8 cellular contexts compared by ENCODE assay signal in genomic region chr17:77096570-77097214, GRCh38. TPM values are rescaled to one million over a fixed set of nuclear protein-coding genes. Genes with fewer than 3 reads are reported as not detected.
A peak's percentile ranks its signal among the peaks of the same experiment; 100 is the strongest.
DNase-seq lines count a peak whose midpoint lies in the region; ATAC-seq and TF ChIP-seq lines count a peak whose summit lies in the region.

No MANE protein-coding gene starts in this region.

- BruUV-seq in HCT116 (replicated peaks; lab: Mats Ljungman, UMichigan), result no TSS peak

- peak; percentile 86 for TF ChIP-seq RAD21 in HCT116 (IDR thresholded peaks at IDR 0.05; ENCODE audit: low read depth)

- 0 out of 4 replicates have a peak, but pooled peaks cover 0 to 5% of the 10 kb centered on the region in 2 experiments for H3K4me1 ChIP-seq in HCT116 (ENCODE audit: control insufficient read depth in 1 of 2, insufficient read depth in 2 of 2, low read length in 2 of 2)

- CTCF ChIA-PET in HCT116 (lab: Charles Lee), result interaction anchor here (1.6 kb wide), 1 partner anchor 9 kb away, joined by 3 read pairs; no protein-coding TSS in a partner anchor
- CTCF ChIA-PET in activated CD8-positive, alpha-beta T cell treated with anti-CD3 and anti-CD28 coated beads, Interleukin-2, amount 10 ng/mL, durations not matched to agents 7 days and 5 days (lab: Charles Lee), result interaction anchor here (0.9 to 3.1 kb wide), 4 partner anchors 8 to 139 kb away, joined by 3 to 11 read pairs (median 3); partner anchors contain the start of gene SEC14L1

- H3K9me2 ChIP-seq in HCT116 (ENCODE audit: insufficient read depth), result no peaks in the 10 kb centered on the region

- no peak overlapping the region for H3K4me3 ChIP-seq in HCT116 (replicated peaks in 1 of 2; ENCODE audit: low read depth in 1 of 2, low read length in 2 of 2)

- H3K4me2 ChIP-seq in HCT116 (ENCODE audit: low read length), result no peak overlapping the region

- no peak overlapping the region for H3K27ac ChIP-seq in HCT116 (ENCODE audit: low read depth, low read length)

- H3K4me1 Mint-ChIP-seq in CD14-positive monocyte, result peaks cover 41% of the 10 kb centered on the region
- H3K4me1 Mint-ChIP-seq in activated CD8-positive, alpha-beta T cell treated with anti-CD3 and anti-CD28 coated beads, Interleukin-2, amount 10 ng/mL, durations not matched to agents 7 days and 5 days (ENCODE audit: low read depth), result peaks cover 47% of the 10 kb centered on the region

- H3K27me3 Mint-ChIP-seq in CD14-positive monocyte (ENCODE audit: low read depth in 3 of 3), result no peaks in the 10 kb centered on the region
- H3K27me3 Mint-ChIP-seq in activated CD8-positive, alpha-beta T cell treated with anti-CD3 and anti-CD28 coated beads, Interleukin-2, amount 10 ng/mL, durations not matched to agents 7 days and 5 days (ENCODE audit: low read depth), result no peaks in the 10 kb centered on the region

- no peak overlapping the region for H2AFZ ChIP-seq in HCT116 (ENCODE audit: low read depth, low read length, poor library complexity, severe bottlenecking)

- TF ChIP-seq CTCF in CD14-positive monocyte (IDR thresholded peaks at IDR 0.05) (peak; percentile 83), HCT116 (IDR thresholded peaks at IDR 0.05 in 2 of 3, conservative IDR thresholded peaks at IDR 0.05 in 1 of 3; ENCODE audit: borderline replicate concordance in 1 of 3, insufficient read depth in 1 of 3, low read depth in 2 of 3, low read length in 2 of 3) (peak; percentile 67 to 91 (median 69))

- intact Hi-C loops in CD14-positive monocyte (cut with micrococcal nuclease), result loop anchor here in 1 of 2 donors (5.0 kb wide), 1 partner anchor 46 kb away; the partner anchor contains the start of gene SEC14L1
- intact Hi-C loops in HCT116 (cut with micrococcal nuclease), result no loop called here

- POLR2A ChIA-PET in HCT116 (lab: Charles Lee), result no interaction called here
- POLR2A ChIA-PET in activated CD8-positive, alpha-beta T cell treated with anti-CD3 and anti-CD28 coated beads, Interleukin-2, amount 10 ng/mL, durations not matched to agents 7 days and 5 days (lab: Charles Lee), result no interaction called here

- H3K4me3 Mint-ChIP-seq in CD14-positive monocyte, result no peak overlapping the region
- H3K4me3 Mint-ChIP-seq in activated CD8-positive, alpha-beta T cell treated with anti-CD3 and anti-CD28 coated beads, Interleukin-2, amount 10 ng/mL, durations not matched to agents 7 days and 5 days, result no peak overlapping the region

- peak overlapping the region; percentile 48 to 99 (median 74) for H3K27ac Mint-ChIP-seq in CD14-positive monocyte
- no peak overlapping the region for H3K27ac Mint-ChIP-seq in activated CD8-positive, alpha-beta T cell treated with anti-CD3 and anti-CD28 coated beads, Interleukin-2, amount 10 ng/mL, durations not matched to agents 7 days and 5 days

- H3K9ac ChIP-seq in HCT116 (ENCODE audit: low read length), result no peak overlapping the region

- peaks cover 0 to 2% (median 0%) of the 10 kb centered on the region in 7 donors for H3K9me3 Mint-ChIP-seq in CD14-positive monocyte
- no peaks in the 10 kb centered on the region for H3K9me3 Mint-ChIP-seq in activated CD8-positive, alpha-beta T cell treated with anti-CD3 and anti-CD28 coated beads, Interleukin-2, amount 10 ng/mL, durations not matched to agents 7 days and 5 days (ENCODE audit: insufficient read depth)

- RAD21 ChIA-PET in HCT116 (lab: Charles Lee; ENCODE audit: low non-redundant PET in 1 of 2, low total read pairs in 2 of 2, uncharacterized antibody in 2 of 2, unreplicated experiment in 2 of 2), result no interaction called here

- no peaks in the 10 kb centered on the region for H3K27me3 ChIP-seq in HCT116 (ENCODE audit: insufficient read depth, low read length)

- ATAC-seq in HCT116 (peak; percentile 72), GM21447 (IDR thresholded peaks at IDR 0.05; ENCODE audit: unreplicated experiment) (no peak), HG02571 (IDR thresholded peaks at IDR 0.05; ENCODE audit: unreplicated experiment) (no peak)
- peak; percentile 66 for ATAC-seq in activated CD8-positive, alpha-beta T cell treated with anti-CD3 and anti-CD28 coated beads, Interleukin-2, amount 10 ng/mL, durations not matched to agents 7 days and 5 days

- peaks cover 37 to 60% of the 10 kb centered on the region in 2 experiments; a peak in 3 of 4 replicates for H3K36me3 ChIP-seq in HCT116 (ENCODE audit: control insufficient read depth in 1 of 2, insufficient read depth in 2 of 2, low read length in 2 of 2)

- no peak for DNase-seq in CD14-positive monocyte (ENCODE audit: low spot score)
- peak; percentile 28 for DNase-seq in HCT116 (ENCODE audit: low read depth, low spot score)
- no peak for DNase-seq in activated CD8-positive, alpha-beta T cell treated with anti-CD3 and anti-CD28 coated beads, Interleukin-2, amount 10 ng/mL, durations not matched to agents 7 days and 5 days
- peak; percentile 70 for DNase-seq in globus pallidus (ENCODE audit: low spot score)
- peak; percentile 58 for DNase-seq in renal cortical epithelial cell (ENCODE audit: low read depth)
- no peak for DNase-seq in D341Med (ENCODE audit: low spot score)

- no peaks in the 10 kb centered on the region for H3K9me3 ChIP-seq in HCT116 (ENCODE audit: control insufficient read depth in 1 of 2, insufficient read depth in 1 of 2, low read depth in 1 of 2, low read length in 2 of 2)

- H3K36me3 Mint-ChIP-seq in CD14-positive monocyte, result peaks cover 45 to 62% of the 10 kb centered on the region in 2 donors
- H3K36me3 Mint-ChIP-seq in activated CD8-positive, alpha-beta T cell treated with anti-CD3 and anti-CD28 coated beads, Interleukin-2, amount 10 ng/mL, durations not matched to agents 7 days and 5 days (ENCODE audit: low read depth), result peaks cover 54% of the 10 kb centered on the region

- peaks cover 47% of the 10 kb centered on the region for H3K79me2 ChIP-seq in HCT116 (ENCODE audit: insufficient read depth, low read length)

- TF ChIP-seq POLR2A in HCT116 (IDR thresholded peaks at IDR 0.05; ENCODE audit: borderline replicate concordance, extremely low read depth, insufficient read depth, insufficient read length), result no peak

- no peaks in the 10 kb centered on the region; the same call in 1 of the 2 replicates for H4K20me1 ChIP-seq in HCT116 (ENCODE audit: insufficient read depth)

TF ChIP-seq in HCT116, 20 proteins besides CTCF, POLR2A, EP300 and RAD21:
- TF ChIP-seq ZFX (IDR thresholded peaks at IDR 0.05), result no peak

RNA-seq across cellular contexts. Expression of gene SEC14L1, which starts 44.1 kb away (rescaled TPM):
- polyA plus RNA-seq in CD14-positive monocyte, result 10 to 100 TPM; 34.1 to 43.2 TPM
- total RNA-seq in HCT116 (2021; ENCODE audit: unreplicated experiment), result 59.7 TPM
- 31.2 and 34.2 TPM in 2 replicates for polyA plus RNA-seq in HCT116 (2012)
- 10 to 100 TPM; 86.5 to 88.8 TPM for total RNA-seq in activated CD8-positive, alpha-beta T cell treated with anti-CD3 and anti-CD28 coated beads, Interleukin-2, amount 10 ng/mL, durations not matched to agents 7 days and 5 days
- total RNA-seq in renal cortical epithelial cell, result 49.1 and 112 TPM in 2 replicates

Comparison
In these comparisons a context has a peak if more than half of its experiments do, and no peak if none do; other contexts are left out.
1. DNase-seq: peak in HCT116 (single experiment), globus pallidus (single experiment) and renal cortical epithelial cell (single experiment); none in CD14-positive monocyte (single experiment), activated CD8-positive, alpha-beta T cell treated with anti-CD3 and anti-CD28 coated beads, Interleukin-2, amount 10 ng/mL, durations not matched to agents 7 days and 5 days (single experiment) and D341Med (single experiment).
2. ATAC-seq: peak in HCT116 (single experiment) and activated CD8-positive, alpha-beta T cell treated with anti-CD3 and anti-CD28 coated beads, Interleukin-2, amount 10 ng/mL, durations not matched to agents 7 days and 5 days (single experiment); none in GM21447 (single experiment) and HG02571 (single experiment).